In the genomic region with DNA sequence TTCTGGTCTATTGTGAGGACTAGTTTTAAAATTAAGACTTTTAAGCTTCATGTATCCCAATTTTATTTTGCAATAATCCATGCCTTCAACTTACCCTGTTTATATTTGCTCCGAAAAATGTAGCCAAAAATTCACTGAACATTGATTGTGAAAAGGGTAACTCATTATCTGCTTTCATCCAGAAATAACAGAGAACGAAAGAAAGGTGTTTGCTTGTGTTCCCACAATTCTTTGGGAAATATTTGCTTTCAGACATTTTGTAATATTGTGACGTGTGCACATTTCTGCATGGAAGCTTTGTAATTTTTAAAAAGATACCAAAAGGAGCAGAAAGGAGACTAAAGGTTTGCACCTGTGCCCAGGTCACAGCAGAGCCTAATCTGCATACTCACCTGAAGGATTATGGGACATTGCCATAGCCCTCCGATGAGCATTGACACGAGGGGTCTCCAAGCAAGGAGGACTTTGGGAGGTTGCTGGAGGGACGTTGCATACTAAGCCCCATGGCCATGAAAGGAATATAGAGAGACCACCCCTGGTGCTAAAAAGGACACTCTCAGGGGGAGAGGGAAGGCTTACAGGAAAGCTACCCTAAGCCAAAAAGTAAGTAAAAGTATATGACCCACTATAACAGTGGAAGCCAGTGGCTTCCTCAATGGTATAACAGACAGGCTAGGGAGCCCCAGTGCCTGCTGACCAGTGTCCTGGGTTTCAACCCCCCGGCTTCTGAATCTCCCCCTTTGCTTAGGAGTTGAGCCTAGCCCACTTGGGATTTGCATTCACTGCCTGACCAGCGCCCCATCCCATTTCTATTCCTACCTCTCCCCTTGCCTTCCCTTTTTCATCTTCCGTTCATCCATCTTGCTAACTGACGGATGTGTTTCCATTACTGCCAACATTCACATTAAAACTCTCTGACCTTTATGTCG, we compare ENCODE assay signal across 26 cellular contexts.
A peak's percentile ranks its signal among the peaks of the same experiment; 100 is the strongest.
DNase-seq lines count a peak whose midpoint lies in the region; ATAC-seq and TF ChIP-seq lines count a peak whose summit lies in the region.
"Had no signal": no experiment of that assay in that cellular context is flagged by ENCODE, and none has a peak within 500 bp of the region (broad histone marks: within the 10 kb centered on the region; RNA-seq: fewer than 3 reads in every experiment).

No MANE protein-coding gene starts in this region.

- H3K4me1 Mint-ChIP-seq in osteocyte (ENCODE audit: unreplicated experiment), result no peaks in the 10 kb centered on the region
- H3K4me1 Mint-ChIP-seq: activated naive CD8-positive, alpha-beta T cell treated with anti-CD3 and anti-CD28 coated beads, Interleukin-2, amount 10 ng/mL, durations not matched to agents 7 days and 5 days had no signal

- no peaks in the 10 kb centered on the region for H3K27me3 ChIP-seq in H7 (ENCODE audit: control insufficient read depth, insufficient read depth, low read length)

- H3K36me3 Mint-ChIP-seq in osteocyte (ENCODE audit: unreplicated experiment), result no peaks in the 10 kb centered on the region
- H3K36me3 Mint-ChIP-seq: activated naive CD8-positive, alpha-beta T cell treated with anti-CD3 and anti-CD28 coated beads, Interleukin-2, amount 10 ng/mL, durations not matched to agents 7 days and 5 days had no signal

- no peak overlapping the region for H3K4me3 ChIP-seq in H7 (ENCODE audit: insufficient read depth, low read depth, low read length)
- H3K4me3 ChIP-seq: heart right ventricle, sigmoid colon, stomach had no signal

- H3K27ac ChIP-seq in caudate nucleus (ENCODE audit: low read depth, low read length), result peak overlapping the region; percentile 78
- H3K27ac ChIP-seq: heart right ventricle, KMS-11, sigmoid colon, stomach had no signal

- no peaks in the 10 kb centered on the region for H3K27me3 Mint-ChIP-seq in osteocyte (ENCODE audit: unreplicated experiment)

- H3K9me3 Mint-ChIP-seq in osteocyte (ENCODE audit: unreplicated experiment), result peaks cover 9% of the 10 kb centered on the region

- no peak overlapping the region for H3K4me3 Mint-ChIP-seq in osteocyte (ENCODE audit: unreplicated experiment)
- H3K4me3 Mint-ChIP-seq: activated naive CD8-positive, alpha-beta T cell treated with anti-CD3 and anti-CD28 coated beads, Interleukin-2, amount 10 ng/mL, durations not matched to agents 7 days and 5 days; neural crest cell had no signal

- no peak for TF ChIP-seq CTCF in osteocyte (IDR thresholded peaks at IDR 0.05)

- H3K36me3 ChIP-seq in H7 (replicated peaks; ENCODE audit: control insufficient read depth, insufficient read depth, low read length), result no peaks in the 10 kb centered on the region
- H3K36me3 ChIP-seq: heart right ventricle, sigmoid colon, stomach had no signal

- DNase-seq in H7 (peak; percentile 68), NCI-H1930 (lab: John Stamatoyannopoulos, UW) (peak; percentile 13 to 37), caudate nucleus (lab: John Stamatoyannopoulos, UW) (no peak), left lobe of liver (ENCODE audit: low spot score) (peak; percentile 49), osteocyte (ENCODE audit: extremely low spot score, unreplicated experiment) (no peak), globus pallidus (ENCODE audit: low spot score) (no peak), GDM1 (lab: John Stamatoyannopoulos, UW) (no peak)
- DNase-seq: activated CD4-positive, alpha-beta T cell treated with anti-CD3 and anti-CD28 coated beads, Interleukin-2, amount 50 U/mL, for 48 hours; activated CD4-positive, CD25-positive, alpha-beta regulatory T cell; activated CD8-positive, alpha-beta memory T cell treated with anti-CD3 and anti-CD28 coated beads, Interleukin-2, amount 50 U/mL, for 4 hours; activated naive CD8-positive, alpha-beta T cell treated with anti-CD3 and anti-CD28 coated beads, Interleukin-2, amount 10 ng/mL, durations not matched to agents 7 days and 5 days; cerebellar nuclear complex; heart right ventricle; islet precursor cell; NCI-H1694; NCI-H524 treated with DMSO at 0.1 percent for 48 hours; OCI-M1; SHP77; sigmoid colon; stomach; T1000; trophoblast cell had no signal

- ATAC-seq in left lobe of liver (peak; percentile 74), GM18511 (IDR thresholded peaks at IDR 0.05; ENCODE audit: unreplicated experiment) (no peak)
- ATAC-seq: heart right ventricle had no signal

- H3K27ac Mint-ChIP-seq in osteocyte (ENCODE audit: unreplicated experiment), result no peak overlapping the region
- H3K27ac Mint-ChIP-seq: activated naive CD8-positive, alpha-beta T cell treated with anti-CD3 and anti-CD28 coated beads, Interleukin-2, amount 10 ng/mL, durations not matched to agents 7 days and 5 days; progenitor cell of endocrine pancreas had no signal

Comparison
In these comparisons a context has a peak if more than half of its experiments do, and no peak if none do; other contexts are left out.
1. DNase-seq: peak in H7 (single experiment), NCI-H1930 (2 of 2) and left lobe of liver (single experiment); none in caudate nucleus (0 of 61), osteocyte (single experiment), globus pallidus (single experiment) and GDM1 (single experiment).